ENCODE assay signal across 8 cellular contexts in the genomic region with DNA sequence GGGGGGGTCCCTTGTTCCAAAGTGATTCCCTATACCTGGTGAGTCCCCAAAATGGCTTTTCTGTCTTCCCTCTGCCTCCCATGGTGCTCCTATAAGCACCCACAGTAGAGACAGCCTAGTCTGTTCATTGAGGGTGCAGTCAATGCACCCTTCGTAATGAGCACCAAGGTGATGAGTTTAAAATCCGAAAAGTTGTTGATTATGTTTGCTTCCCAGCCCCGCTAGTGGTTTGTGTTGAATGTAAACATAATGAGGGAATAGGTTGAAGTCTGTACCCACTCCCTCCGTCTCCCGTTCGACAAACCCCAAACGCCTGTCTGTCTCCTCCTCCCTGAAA. TPM values are rescaled to one million over a fixed set of nuclear protein-coding genes. Genes with fewer than 3 reads are reported as not detected.
A peak's percentile ranks its signal among the peaks of the same experiment; 100 is the strongest.
DNase-seq lines count a peak whose midpoint lies in the region; ATAC-seq, FAIRE-seq and TF ChIP-seq lines count a peak whose summit lies in the region.

No MANE protein-coding gene starts in this region.

- TF ChIP-seq EP300 in neural cell (conservative IDR thresholded peaks at IDR 0.05; ENCODE audit: poor library complexity, severe bottlenecking), result no peak

- H3K4me1 ChIP-seq in A673 (ENCODE audit: insufficient read depth, low read length, poor library complexity, severe bottlenecking), result peaks cover 23% of the 10 kb centered on the region
- H3K4me1 ChIP-seq in endothelial cell of umbilical vein (ENCODE audit: control insufficient read depth, extremely low read depth, insufficient read depth, low read length), result peaks cover 38% of the 10 kb centered on the region

- FAIRE-seq in endothelial cell of umbilical vein (lab: Jason Lieb, UNC), result no peak

- POLR2A ChIA-PET in A673 (lab: Charles Lee; ENCODE audit: low non-redundant PET), result no interaction called here
- POLR2A ChIA-PET in endothelial cell of umbilical vein (lab: Charles Lee), result interaction anchor here (1.6 kb wide), 1 partner anchor 119 kb away, joined by 10 read pairs; no protein-coding TSS in a partner anchor
- POLR2A ChIA-PET in activated CD4-positive, alpha-beta T cell treated with anti-CD3 and anti-CD28 coated beads for 36 hours (lab: Charles Lee), result no interaction called here

- no peak for TF ChIP-seq RAD21 in neural cell (conservative IDR thresholded peaks at IDR 0.05)

- H3K9me3 ChIP-seq in A673 (ENCODE audit: low read depth, low read length, poor library complexity, severe bottlenecking) (no peaks in the 10 kb centered on the region), endothelial cell of umbilical vein (replicated peaks; ENCODE audit: control insufficient read depth, insufficient read depth, low read length) (no peaks in the 10 kb centered on the region), neural cell (ENCODE audit: low read length) (no peaks in the 10 kb centered on the region)

- peaks cover 11% of the 10 kb centered on the region for H3K4me1 Mint-ChIP-seq in progenitor cell of endocrine pancreas (ENCODE audit: low read depth)
- peaks cover 31% of the 10 kb centered on the region for H3K4me1 Mint-ChIP-seq in activated CD4-positive, alpha-beta T cell treated with anti-CD3 and anti-CD28 coated beads for 36 hours

- no peaks in the 10 kb centered on the region for H4K20me1 ChIP-seq in endothelial cell of umbilical vein (replicated peaks; ENCODE audit: control insufficient read depth, extremely low read depth, insufficient read depth, low read length)
- no peaks in the 10 kb centered on the region for H4K20me1 ChIP-seq in neural cell (ENCODE audit: insufficient read depth)

- dilution Hi-C loops in endothelial cell of umbilical vein (cut with MboI; ENCODE audit: extremely low pct_ligation_motif_present, low sequenced_read_pairs), result no loop called here

- H3K36me3 ChIP-seq in A673 (ENCODE audit: insufficient read depth, low read length, poor library complexity, severe bottlenecking) (no peaks in the 10 kb centered on the region), endothelial cell of umbilical vein (ENCODE audit: control insufficient read depth in 2 of 2, extremely low read depth in 1 of 2, insufficient read depth in 2 of 2, low read length in 2 of 2) (peaks cover 2 to 5% of the 10 kb centered on the region in 2 experiments), neural cell (ENCODE audit: insufficient read depth, low read length) (no peaks in the 10 kb centered on the region)

- H3K4me3 ChIP-seq in A673 (ENCODE audit: low read depth, low read length, poor library complexity, severe bottlenecking) (peak overlapping the region; percentile 74), NB4 (ENCODE audit: low read depth, low read length) (peak overlapping the region; percentile 75), endothelial cell of umbilical vein (replicated peaks in 1 of 3; ENCODE audit: insufficient read depth in 1 of 3, low read depth in 1 of 3, low read length in 3 of 3) (peak overlapping the region; percentile 77 to 97 (median 90)), neural cell (ENCODE audit: low read length) (peak overlapping the region; percentile 85)

- H3K27ac Mint-ChIP-seq in progenitor cell of endocrine pancreas, result no peak overlapping the region
- no peak overlapping the region for H3K27ac Mint-ChIP-seq in activated CD4-positive, alpha-beta T cell treated with anti-CD3 and anti-CD28 coated beads for 36 hours

- no peak for DNase-seq in A673 (ENCODE audit: low spot score)
- DNase-seq in NB4 (ENCODE audit: low read depth), result peak; percentile 46
- no peak for DNase-seq in endothelial cell of umbilical vein (ENCODE audit: low read depth, low spot score)
- no peak for DNase-seq in progenitor cell of endocrine pancreas (ENCODE audit: low spot score, unreplicated experiment)
- DNase-seq in stimulated activated CD4-positive, alpha-beta T cell treated with anti-CD3 and anti-CD28 coated beads, Interleukin-2, amount 100 ng/mL, for 48 hours, result no peak
- no peak for DNase-seq in activated CD4-positive, alpha-beta T cell treated with anti-CD3 and anti-CD28 coated beads for 36 hours
- DNase-seq in GM03348 (ENCODE audit: low spot score), result no peak

- no peaks in the 10 kb centered on the region for H3K36me3 Mint-ChIP-seq in progenitor cell of endocrine pancreas (ENCODE audit: insufficient read depth)
- peaks cover 32% of the 10 kb centered on the region for H3K36me3 Mint-ChIP-seq in activated CD4-positive, alpha-beta T cell treated with anti-CD3 and anti-CD28 coated beads for 36 hours (ENCODE audit: low read depth)

- H3F3A ChIP-seq in neural cell (ENCODE audit: insufficient read depth, low read length, poor library complexity, severe bottlenecking), result no peaks in the 10 kb centered on the region

- H3K27me3 Mint-ChIP-seq in progenitor cell of endocrine pancreas, result peaks cover 1% of the 10 kb centered on the region
- no peaks in the 10 kb centered on the region for H3K27me3 Mint-ChIP-seq in activated CD4-positive, alpha-beta T cell treated with anti-CD3 and anti-CD28 coated beads for 36 hours

- BruUV-seq in A673 (replicated peaks; lab: Mats Ljungman, UMichigan), result no TSS peak
- BruUV-seq in endothelial cell of umbilical vein (replicated peaks; lab: Mats Ljungman, UMichigan), result no TSS peak

- H3K9ac ChIP-seq in endothelial cell of umbilical vein (replicated peaks; ENCODE audit: extremely low read depth, insufficient read depth, low read length), result peak overlapping the region; percentile 99
- peak overlapping the region; percentile 45 for H3K9ac ChIP-seq in neural cell (ENCODE audit: low read length)

- H3K27ac ChIP-seq in A673 (ENCODE audit: low read depth, low read length, poor library complexity, severe bottlenecking), result peak overlapping the region; percentile 17
- H3K27ac ChIP-seq in endothelial cell of umbilical vein (ENCODE audit: insufficient read depth, low read depth, low read length), result peak overlapping the region; percentile 99
- no peak overlapping the region for H3K27ac ChIP-seq in neural cell (ENCODE audit: low read length)

- ATAC-seq in activated CD4-positive, alpha-beta T cell treated with anti-CD3 and anti-CD28 coated beads for 36 hours, result no peak

- H3K9me2 ChIP-seq in neural cell (ENCODE audit: insufficient read depth, low read length), result no peaks in the 10 kb centered on the region

- no peak for TF ChIP-seq POLR2A in NB4 (IDR thresholded peaks at IDR 0.05; ENCODE audit: extremely low read depth, insufficient read length)
- no peak for TF ChIP-seq POLR2A in endothelial cell of umbilical vein (IDR thresholded peaks at IDR 0.05; ENCODE audit: low read depth, low read length)

- H3K4me2 ChIP-seq in endothelial cell of umbilical vein (ENCODE audit: insufficient read depth, low read length) (peak overlapping the region; percentile 96), neural cell (ENCODE audit: low read length) (no peak overlapping the region)

- H3K4me3 Mint-ChIP-seq in progenitor cell of endocrine pancreas (ENCODE audit: low read depth), result no peak overlapping the region
- H3K4me3 Mint-ChIP-seq in activated CD4-positive, alpha-beta T cell treated with anti-CD3 and anti-CD28 coated beads for 36 hours, result no peak overlapping the region

- no peaks in the 10 kb centered on the region for H3K9me3 Mint-ChIP-seq in progenitor cell of endocrine pancreas (ENCODE audit: low read depth)
- H3K9me3 Mint-ChIP-seq in activated CD4-positive, alpha-beta T cell treated with anti-CD3 and anti-CD28 coated beads for 36 hours (ENCODE audit: low read depth), result no peaks in the 10 kb centered on the region

- peaks cover 70% of the 10 kb centered on the region for H3K79me2 ChIP-seq in endothelial cell of umbilical vein (ENCODE audit: control insufficient read depth, insufficient read depth, low read length)
- H3K79me2 ChIP-seq in neural cell (replicated peaks; ENCODE audit: insufficient read depth, low read length), result peaks cover 7% of the 10 kb centered on the region

- TF ChIP-seq CTCF in A673 (conservative IDR thresholded peaks at IDR 0.05; ENCODE audit: low read depth, low read length), result no peak
- TF ChIP-seq CTCF in NB4 (IDR thresholded peaks at IDR 0.05; ENCODE audit: low read depth, low read length), result no peak
- no peak for TF ChIP-seq CTCF in endothelial cell of umbilical vein (IDR thresholded peaks at IDR 0.05; ENCODE audit: extremely low read depth in 1 of 2, insufficient read depth in 1 of 2, low read depth in 1 of 2, low read length in 2 of 2)
- no peak for TF ChIP-seq CTCF in neural cell (IDR thresholded peaks at IDR 0.05; ENCODE audit: poor library complexity, severe bottlenecking)
- TF ChIP-seq CTCF in progenitor cell of endocrine pancreas (IDR thresholded peaks at IDR 0.05; ENCODE audit: unreplicated experiment), result no peak

- CTCF ChIA-PET in A673 (lab: Charles Lee), result no interaction called here
- CTCF ChIA-PET in endothelial cell of umbilical vein (lab: Charles Lee), result interaction anchor here (1.6 to 2.8 kb wide), 3 partner anchors 12 to 691 kb away, joined by 4 to 15 read pairs (median 14); no protein-coding TSS in a partner anchor
- CTCF ChIA-PET in activated CD4-positive, alpha-beta T cell treated with anti-CD3 and anti-CD28 coated beads for 36 hours (lab: Charles Lee), result interaction anchor here (0.6 kb wide), 1 partner anchor 19 kb away, joined by 3 read pairs; no protein-coding TSS in a partner anchor

- intact Hi-C loops in A673 (cut with micrococcal nuclease; ENCODE audit: unreplicated experiment), result loop anchor here (5.0 to 10.0 kb wide), 4 partner anchors 118 to 693 kb away; partner anchors contain the start of genes BABAM2 and RBKS
- intact Hi-C loops in endothelial cell of umbilical vein (cut with micrococcal nuclease), result no loop called here
- intact Hi-C loops in activated CD4-positive, alpha-beta T cell treated with anti-CD3 and anti-CD28 coated beads for 36 hours (cut with DNase I, micrococcal nuclease), result loop anchor here (5.0 to 10.0 kb wide), 11 partner anchors 143 to 1752 kb away; partner anchors contain the start of genes ATRAID (in 1 of the 2), CAD (in 1 of the 2), CLIP4 (in 1 of the 2) and PPP1CB (in 1 of the 2)

- H3K9me1 ChIP-seq in endothelial cell of umbilical vein (replicated peaks; ENCODE audit: control insufficient read depth, extremely low read depth, insufficient read depth, low read length), result no peaks in the 10 kb centered on the region

- H3K27me3 ChIP-seq in A673 (replicated peaks; ENCODE audit: insufficient read depth, low read depth, low read length, poor library complexity) (no peaks in the 10 kb centered on the region), endothelial cell of umbilical vein (ENCODE audit: control insufficient read depth in 2 of 2, insufficient read depth in 2 of 2, low read length in 2 of 2) (no peaks in the 10 kb centered on the region), neural cell (ENCODE audit: insufficient read depth, low read depth, low read length) (peaks cover 14% of the 10 kb centered on the region)

- H2AFZ ChIP-seq in endothelial cell of umbilical vein (ENCODE audit: low read depth, low read length) (no peak overlapping the region), neural cell (ENCODE audit: low read depth, low read length) (no peak overlapping the region)

RNA-seq across cellular contexts. Expression of gene FOSL2, which starts 2.3 kb away (rescaled TPM):
- total RNA-seq in A673 (2021) (5.3 and 12.2 TPM in 2 replicates), endothelial cell of umbilical vein (83.7 and 85.3 TPM in 2 replicates), progenitor cell of endocrine pancreas (38.4 and 42.5 TPM in 2 replicates)
- polyA plus RNA-seq in endothelial cell of umbilical vein (43.9 and 45.2 TPM in 2 replicates), neural cell (2.0 and 2.8 TPM in 2 replicates)
- polyA plus RNA-seq in endothelial cell of umbilical vein (2011; cell fraction: cytosol; rRNA removed), result 36.0 and 46.5 TPM in 2 replicates
- 94.5 and 112 TPM in 2 replicates for polyA plus RNA-seq in endothelial cell of umbilical vein (2011; cell fraction: nucleus; rRNA removed)
- 45.7 and 56.4 TPM in 2 replicates for polyA plus RNA-seq in endothelial cell of umbilical vein (2012)
- polyA minus RNA-seq in endothelial cell of umbilical vein (94.9 and 98.0 TPM in 2 replicates), neural cell (6.1 and 7.1 TPM in 2 replicates)
- 59.2 TPM for polyA minus RNA-seq in endothelial cell of umbilical vein (2011; cell fraction: cytosol; rRNA and poly(A)+ RNA removed)
- polyA minus RNA-seq in endothelial cell of umbilical vein (2011; cell fraction: nucleus; rRNA and poly(A)+ RNA removed), result 84.0 and 105 TPM in 2 replicates
- 100 to 1,000 TPM; 135 to 225 TPM for total RNA-seq in activated CD4-positive, alpha-beta T cell treated with anti-CD3 and anti-CD28 coated beads for 36 hours
